33 cellular contexts compared by ENCODE assay signal in genomic region chr3:79111375-79112052, GRCh38.
A peak's percentile ranks its signal among the peaks of the same experiment; 100 is the strongest.
DNase-seq lines count a peak whose midpoint lies in the region; ATAC-seq and TF ChIP-seq lines count a peak whose summit lies in the region.
"Had no signal": no experiment of that assay in that cellular context is flagged by ENCODE, and none has a peak within 500 bp of the region (broad histone marks: within the 10 kb centered on the region; RNA-seq: fewer than 3 reads in every experiment).

No MANE protein-coding gene starts in this region.

- H3K4me1 Mint-ChIP-seq in MCF 10A (ENCODE audit: insufficient read depth, unreplicated experiment): peaks cover 7% of the 10 kb centered on the region
- H3K4me1 Mint-ChIP-seq: activated CD4-positive, alpha-beta memory T cell treated with anti-CD3 and anti-CD28 coated beads, Interleukin-2, amount 10 ng/mL, durations not matched to agents 7 days and 5 days; activated naive CD4-positive, alpha-beta T cell treated with anti-CD3 and anti-CD28 coated beads, Interleukin-2, amount 50 U/mL, for 24 hours; activated T-helper 17 cell treated with anti-CD3 and anti-CD28 coated beads, Interleukin-2, amount 50 U/mL, for 72 hours had no signal

- H3K9me3 ChIP-seq in adipocyte (ENCODE audit: control insufficient read depth, low read length) (no peaks in the 10 kb centered on the region), fibroblast of lung (ENCODE audit: control insufficient read depth, insufficient read depth, low read depth, low read length) (no peaks in the 10 kb centered on the region), gastroesophageal sphincter (no peaks in the 10 kb centered on the region)
- H3K9me3 ChIP-seq: colonic mucosa, MG63, pancreas, testis had no signal

- TF ChIP-seq EP300 in gastroesophageal sphincter (IDR thresholded peaks at IDR 0.05): no peak

- H3K4me1 ChIP-seq in adipocyte (ENCODE audit: control insufficient read depth, insufficient read depth, low read length): no peaks in the 10 kb centered on the region
- H3K4me1 ChIP-seq in fibroblast of lung (ENCODE audit: control insufficient read depth, extremely low read depth, insufficient read depth, low read length): no peaks in the 10 kb centered on the region
- no peaks in the 10 kb centered on the region for H3K4me1 ChIP-seq in gastroesophageal sphincter
- H3K4me1 ChIP-seq: colonic mucosa, pancreas, testis had no signal

- no peaks in the 10 kb centered on the region for H3K36me3 Mint-ChIP-seq in MCF 10A (ENCODE audit: insufficient read depth, unreplicated experiment)
- H3K36me3 Mint-ChIP-seq: activated naive CD4-positive, alpha-beta T cell treated with anti-CD3 and anti-CD28 coated beads, Interleukin-2, amount 50 U/mL, for 24 hours; CD8-positive, alpha-beta T cell had no signal

- H4K20me1 ChIP-seq in fibroblast of lung (ENCODE audit: control insufficient read depth, extremely low read depth, insufficient read depth, low read length): no peaks in the 10 kb centered on the region

- H3K4me3 ChIP-seq in adipocyte (ENCODE audit: low read length): no peak overlapping the region
- no peak overlapping the region for H3K4me3 ChIP-seq in fibroblast of lung (replicated peaks in 1 of 4; ENCODE audit: control extremely low read depth in 1 of 4, insufficient read depth in 1 of 4, low read depth in 3 of 4, low read length in 4 of 4)
- no peak overlapping the region for H3K4me3 ChIP-seq in gastroesophageal sphincter
- H3K4me3 ChIP-seq: cardiac muscle cell, colonic mucosa, MG63, pancreas, skin epidermis, testis had no signal

- H3K36me3 ChIP-seq in adipocyte (ENCODE audit: control insufficient read depth, insufficient read depth, low read length, severe bottlenecking) (no peaks in the 10 kb centered on the region), fibroblast of lung (ENCODE audit: control insufficient read depth, insufficient read depth, low read length) (no peaks in the 10 kb centered on the region), gastroesophageal sphincter (no peaks in the 10 kb centered on the region)
- H3K36me3 ChIP-seq: cardiac muscle cell, colonic mucosa, MG63, pancreas had no signal

- no peak for TF ChIP-seq POLR2A in gastroesophageal sphincter (IDR thresholded peaks at IDR 0.05)

- POLR2A ChIA-PET in MCF 10A (lab: Yijun Ruan, JAX): interaction anchor here (0.7 kb wide), 1 partner anchor 427 kb away, joined by 3 read pairs; no protein-coding TSS in a partner anchor

- no peak overlapping the region for H2AFZ ChIP-seq in fibroblast of lung (ENCODE audit: low read length)

- H3K27ac ChIP-seq in fibroblast of lung (ENCODE audit: insufficient read depth, low read length) (no peak overlapping the region), gastroesophageal sphincter (no peak overlapping the region)
- H3K27ac ChIP-seq: cardiac muscle cell, colonic mucosa, pancreas, skin epidermis, testis had no signal

- TF ChIP-seq CTCF in fibroblast of lung (conservative IDR thresholded peaks at IDR 0.05 in 1 of 2, IDR thresholded peaks at IDR 0.05 in 1 of 2; ENCODE audit: low read depth in 1 of 2, low read length in 2 of 2): no peak
- no peak for TF ChIP-seq CTCF in gastroesophageal sphincter (IDR thresholded peaks at IDR 0.05)
- TF ChIP-seq CTCF in MCF 10A (IDR thresholded peaks at IDR 0.05; ENCODE audit: unreplicated experiment): no peak

- WGBS in gastroesophageal sphincter (ENCODE audit: low coverage in 1 of 2), 2 donors: 86% methylated on average over 3 of the region's 3 CpGs; no CpG with 5 or more reads in 1 of the 2 donors

- no TSS peak for BruUV-seq in MCF 10A (replicated peaks; lab: Mats Ljungman, UMichigan)

- no peak overlapping the region for H3K4me2 ChIP-seq in fibroblast of lung (ENCODE audit: extremely low read depth, insufficient read depth, low read length)

- H3K27me3 ChIP-seq in adipocyte (replicated peaks; ENCODE audit: control insufficient read depth, insufficient read depth, low read length) (no peaks in the 10 kb centered on the region), fibroblast of lung (ENCODE audit: control insufficient read depth, insufficient read depth, low read length) (no peaks in the 10 kb centered on the region), gastroesophageal sphincter (no peaks in the 10 kb centered on the region)
- H3K27me3 ChIP-seq: cardiac muscle cell, colonic mucosa, MG63, pancreas, testis had no signal

- DNase-seq in EH (ENCODE audit: low read depth) (peak; percentile 30), adipocyte (ENCODE audit: low read depth) (peak; percentile 61), fibroblast of lung (ENCODE audit: low read depth in 2 of 2) (peak; percentile 4 to 72), non-pigmented ciliary epithelial cell (ENCODE audit: low read depth) (peak; percentile 45), MCF 10A (ENCODE audit: unreplicated experiment) (no peak), SIG-M5 treated with dmso at 0.1 percent for 504 hours (lab: John Stamatoyannopoulos, UW; ENCODE audit: unreplicated experiment) (no peak)
- DNase-seq: activated CD4-positive, alpha-beta memory T cell treated with anti-CD3 and anti-CD28 coated beads, Interleukin-2, amount 10 ng/mL, durations not matched to agents 7 days and 5 days; activated CD8-positive, alpha-beta memory T cell treated with anti-CD3 and anti-CD28 coated beads, Interleukin-2, amount 50 U/mL, for 48 hours; amygdala; CD8-positive, alpha-beta T cell; colonic mucosa; effector memory CD4-positive, alpha-beta T cell; hippocampal formation; KBM-7; left cardiac atrium; mammary epithelial cell; MG63; NCI-H1105 treated with DMSO at 0.1 percent for 48 hours; NCI-H1930; NCI-H69; pancreas; retina; T-helper 2 cell; testis had no signal

- H3K27ac Mint-ChIP-seq in MCF 10A (ENCODE audit: low read depth, unreplicated experiment): no peak overlapping the region
- H3K27ac Mint-ChIP-seq: activated CD4-positive, alpha-beta memory T cell treated with anti-CD3 and anti-CD28 coated beads, Interleukin-2, amount 10 ng/mL, durations not matched to agents 7 days and 5 days; activated naive CD4-positive, alpha-beta T cell treated with anti-CD3 and anti-CD28 coated beads, Interleukin-2, amount 50 U/mL, for 24 hours; activated T-helper 17 cell treated with anti-CD3 and anti-CD28 coated beads, Interleukin-2, amount 50 U/mL, for 72 hours; CD8-positive, alpha-beta T cell; stimulated activated naive CD8-positive, alpha-beta T cell treated with anti-CD3 and anti-CD28 coated beads, Interleukin-15, Interleukin-2, amounts not matched to agents 100 ng/mL and 50 ng/mL, for 24 hours had no signal

- no peaks in the 10 kb centered on the region for H3K79me2 ChIP-seq in fibroblast of lung (ENCODE audit: control insufficient read depth, insufficient read depth, low read length)

- ATAC-seq in gastroesophageal sphincter (no peak), GM21515 (IDR thresholded peaks at IDR 0.05; ENCODE audit: unreplicated experiment) (no peak)
- ATAC-seq: activated CD4-positive, CD25-positive, alpha-beta regulatory T cell treated with anti-CD3 and anti-CD28 coated beads, Interleukin-2, amount 50 U/mL, for 24 hours; activated T-helper 17 cell treated with anti-CD3 and anti-CD28 coated beads, Interleukin-2, amount 50 U/mL, for 72 hours; CD8-positive, alpha-beta T cell; left cardiac atrium; pancreas; Right ventricle myocardium inferior had no signal

- CTCF ChIA-PET in MCF 10A (lab: Yijun Ruan, JAX): interaction anchor here (1.2 kb wide), 1 partner anchor 25 kb away, joined by 5 read pairs; no protein-coding TSS in a partner anchor

- intact Hi-C loops in MCF 10A (cut with micrococcal nuclease): no loop called here

- no peak overlapping the region for H3K4me3 Mint-ChIP-seq in MCF 10A (ENCODE audit: unreplicated experiment)
- H3K4me3 Mint-ChIP-seq: activated CD4-positive, alpha-beta memory T cell treated with anti-CD3 and anti-CD28 coated beads, Interleukin-2, amount 10 ng/mL, durations not matched to agents 7 days and 5 days; activated naive CD4-positive, alpha-beta T cell treated with anti-CD3 and anti-CD28 coated beads, Interleukin-2, amount 50 U/mL, for 24 hours; activated T-helper 17 cell treated with anti-CD3 and anti-CD28 coated beads, Interleukin-2, amount 50 U/mL, for 72 hours; CD8-positive, alpha-beta T cell; stimulated activated naive CD8-positive, alpha-beta T cell treated with anti-CD3 and anti-CD28 coated beads, Interleukin-15, Interleukin-2, amounts not matched to agents 100 ng/mL and 50 ng/mL, for 24 hours had no signal

- H3K9me3 Mint-ChIP-seq in MCF 10A (ENCODE audit: unreplicated experiment): no peaks in the 10 kb centered on the region
- H3K9me3 Mint-ChIP-seq: activated naive CD4-positive, alpha-beta T cell treated with anti-CD3 and anti-CD28 coated beads, Interleukin-2, amount 50 U/mL, for 24 hours had no signal

- H3K27me3 Mint-ChIP-seq in MCF 10A (ENCODE audit: insufficient read depth, unreplicated experiment): peaks cover 78% of the 10 kb centered on the region
- H3K27me3 Mint-ChIP-seq: activated CD4-positive, alpha-beta memory T cell treated with anti-CD3 and anti-CD28 coated beads, Interleukin-2, amount 10 ng/mL, durations not matched to agents 7 days and 5 days; activated naive CD4-positive, alpha-beta T cell treated with anti-CD3 and anti-CD28 coated beads, Interleukin-2, amount 50 U/mL, for 24 hours; activated T-helper 17 cell treated with anti-CD3 and anti-CD28 coated beads, Interleukin-2, amount 50 U/mL, for 72 hours; stimulated activated naive CD8-positive, alpha-beta T cell treated with anti-CD3 and anti-CD28 coated beads, Interleukin-15, Interleukin-2, amounts not matched to agents 100 ng/mL and 50 ng/mL, for 24 hours had no signal

- no peak overlapping the region for H3K9ac ChIP-seq in adipocyte (ENCODE audit: low read length)
- no peak overlapping the region for H3K9ac ChIP-seq in fibroblast of lung (ENCODE audit: insufficient read depth, low read length)

Comparison
In these comparisons a context has a peak if more than half of its experiments do, and no peak if none do; other contexts are left out.
1. DNase-seq: peak in EH (single experiment), adipocyte (single experiment), fibroblast of lung (2 of 2) and non-pigmented ciliary epithelial cell (single experiment); none in MCF 10A (single experiment) and SIG-M5 treated with dmso at 0.1 percent for 504 hours (single experiment).